In genomic region chr5:801055-801454, GRCh38 we compare ENCODE assay signal across 3 cellular contexts. TPM values are rescaled to one million over a fixed set of nuclear protein-coding genes. Genes with fewer than 3 reads are reported as not detected.
"Had no signal": no experiment of that assay in that cellular context is flagged by ENCODE, and none has a peak within 500 bp of the region (broad histone marks: within the 10 kb centered on the region; RNA-seq: fewer than 3 reads in every experiment).

No MANE protein-coding gene starts in this region.

RNA-seq across cellular contexts. Expression of gene ZDHHC11B, which starts 16.5 kb away (rescaled TPM):
- total RNA-seq: activated CD4-positive, alpha-beta T cell treated with anti-CD3 and anti-CD28 coated beads, Interleukin-2, amount 10 ng/mL, durations not matched to agents 24 days and 14 days; activated T-helper 1 cell treated with anti-CD3 and anti-CD28 coated beads, Interleukin-12 subunit alpha, Interleukin-12 subunit beta, Interleukin-2, Interleukin-4 antibody, amounts not matched to agents 30 ng/mL and 10 ng/mL and 1 ng/mL, durations not matched to agents 14 hours and 24 hours and 36 hours; M059J had no signal
